Comparison of ENCODE assay signal across 15 cellular contexts in genomic region chr7:47475880-47476227, GRCh38.
DNase-seq lines count a peak whose midpoint lies in the region; ATAC-seq and TF ChIP-seq lines count a peak whose summit lies in the region.
"Had no signal": no experiment of that assay in that cellular context is flagged by ENCODE, and none has a peak within 500 bp of the region (broad histone marks: within the 10 kb centered on the region; RNA-seq: fewer than 3 reads in every experiment).

No MANE protein-coding gene starts in this region.

- H3K4me3 ChIP-seq in SK-N-SH (ENCODE audit: low read depth in 2 of 2, low read length in 1 of 2) (no peak overlapping the region), coronary artery (peak overlapping the region; percentile 51), osteoblast (ENCODE audit: insufficient read depth, low read length) (no peak overlapping the region)
- H3K4me3 ChIP-seq: esophagus muscularis mucosa, GM12878, mucosa of descending colon had no signal

- TF ChIP-seq RAD21 in SK-N-SH (IDR thresholded peaks at IDR 0.05; ENCODE audit: low read length), result no peak

- H3K27me3 ChIP-seq in SK-N-SH (ENCODE audit: insufficient read depth), result no peaks in the 10 kb centered on the region
- no peaks in the 10 kb centered on the region for H3K27me3 ChIP-seq in osteoblast (ENCODE audit: insufficient read depth, low read length)
- H3K27me3 ChIP-seq: esophagus muscularis mucosa had no signal

- peaks cover 52% of the 10 kb centered on the region for H3K4me1 Mint-ChIP-seq in type B pancreatic cell (ENCODE audit: unreplicated experiment)
- H3K4me1 Mint-ChIP-seq: central memory CD8-positive, alpha-beta T cell had no signal

- TF ChIP-seq EP300 in SK-N-SH (IDR thresholded peaks at IDR 0.05; ENCODE audit: borderline replicate concordance in 1 of 2, low read depth in 1 of 2, low read length in 1 of 2), result no peak

- H3K9ac ChIP-seq in SK-N-SH, result no peak overlapping the region

- H3K9me2 ChIP-seq in SK-N-SH, result no peaks in the 10 kb centered on the region

- no peak overlapping the region for H2AFZ ChIP-seq in SK-N-SH (ENCODE audit: low read depth)
- no peak overlapping the region for H2AFZ ChIP-seq in osteoblast (ENCODE audit: low read length)

- no peaks in the 10 kb centered on the region for H3K9me3 ChIP-seq in SK-N-SH
- H3K9me3 ChIP-seq in osteoblast (ENCODE audit: low read depth, low read length), result no peaks in the 10 kb centered on the region
- H3K9me3 ChIP-seq: esophagus muscularis mucosa, mucosa of descending colon had no signal

- WGBS in SK-N-SH (ENCODE audit: low lambda C conversion rate), result 95% methylated on average over 7 of the region's 7 CpGs

- TF ChIP-seq CTCF in SK-N-SH (IDR thresholded peaks at IDR 0.05) (no peak), coronary artery (IDR thresholded peaks at IDR 0.05) (no peak), osteoblast (IDR thresholded peaks at IDR 0.05; ENCODE audit: extremely low read depth, low read depth, low read length) (no peak), type B pancreatic cell (conservative IDR thresholded peaks at IDR 0.05) (no peak)

- ATAC-seq in SK-N-SH treated with all-trans-retinoic acid at 6 μM for 48 hours (no peak), HG03432 (IDR thresholded peaks at IDR 0.05; ENCODE audit: unreplicated experiment) (no peak)

- CTCF ChIA-PET in SK-N-SH (lab: Yijun Ruan, JAX), result interaction anchor here (1.0 to 1.5 kb wide), 4 partner anchors 20 to 343 kb away, joined by 3 to 7 read pairs (median 4); no protein-coding TSS in a partner anchor

- peak overlapping the region; percentile 11 for H3K4me3 Mint-ChIP-seq in type B pancreatic cell
- H3K4me3 Mint-ChIP-seq: activated CD8-positive, alpha-beta T cell treated with anti-CD3 and anti-CD28 coated beads, Interleukin-2, amount 10 ng/mL, durations not matched to agents 7 days and 5 days; activated naive CD4-positive, alpha-beta T cell treated with anti-CD3 and anti-CD28 coated beads for 36 hours; central memory CD8-positive, alpha-beta T cell had no signal

- H3K4me1 ChIP-seq in SK-N-SH (ENCODE audit: control insufficient read depth in 1 of 2, insufficient read depth in 2 of 2, low read depth in 1 of 2, low read length in 1 of 2) (peaks cover 20 to 25% of the 10 kb centered on the region in 2 experiments; a peak in 3 of 4 replicates), osteoblast (ENCODE audit: insufficient read depth, low read length) (peaks cover 47% of the 10 kb centered on the region)

- no peaks in the 10 kb centered on the region for H4K20me1 ChIP-seq in SK-N-SH (ENCODE audit: insufficient read depth)
- peaks cover 45% of the 10 kb centered on the region for H4K20me1 ChIP-seq in osteoblast (ENCODE audit: insufficient read depth, low read length)

- H3F3A ChIP-seq in SK-N-SH (replicated peaks; ENCODE audit: insufficient read depth), result peaks cover 4% of the 10 kb centered on the region

- no peak for DNase-seq in SK-N-SH
- DNase-seq in coronary artery (ENCODE audit: low spot score), result no peak
- DNase-seq in osteoblast (ENCODE audit: insufficient read length, low spot score, missing footprints), result no peak
- no peak for DNase-seq in type B pancreatic cell (ENCODE audit: extremely low spot score, unreplicated experiment)
- no peak for DNase-seq in 8988T
- no peak for DNase-seq in activated gamma-delta T cell (lab: John Stamatoyannopoulos, UW)
- DNase-seq: DND-41 had no signal

- peaks cover 16% of the 10 kb centered on the region for H3K36me3 Mint-ChIP-seq in type B pancreatic cell

- H3K36me3 ChIP-seq in SK-N-SH (replicated peaks in 1 of 2; ENCODE audit: control insufficient read depth in 1 of 2, insufficient read depth in 2 of 2, low read length in 1 of 2), result peaks cover 4 to 9% of the 10 kb centered on the region in 2 experiments
- H3K36me3 ChIP-seq in osteoblast (ENCODE audit: insufficient read depth, low read length), result peaks cover 6% of the 10 kb centered on the region
- H3K36me3 ChIP-seq: esophagus muscularis mucosa had no signal

- H3K79me2 ChIP-seq in SK-N-SH (ENCODE audit: insufficient read depth) (peaks cover 43% of the 10 kb centered on the region; the same call in 1 of the 2 replicates), osteoblast (ENCODE audit: insufficient read depth, low read length) (peaks cover 37% of the 10 kb centered on the region)

- H3K4me2 ChIP-seq in SK-N-SH (peak overlapping the region; percentile 46; the same call in 1 of the 2 replicates), osteoblast (ENCODE audit: insufficient read depth, low read length) (peak overlapping the region; percentile 9)

- no peaks in the 10 kb centered on the region for H3K9me3 Mint-ChIP-seq in type B pancreatic cell
- H3K9me3 Mint-ChIP-seq: activated naive CD4-positive, alpha-beta T cell treated with anti-CD3 and anti-CD28 coated beads for 36 hours had no signal

- peak overlapping the region in 1 of 2 experiments; percentile 46; a peak in 2 of 4 replicates for H3K27ac ChIP-seq in SK-N-SH (ENCODE audit: low read depth in 2 of 2, low read length in 1 of 2)
- peak overlapping the region; percentile 77 to 92 for H3K27ac ChIP-seq in coronary artery
- H3K27ac ChIP-seq in osteoblast (ENCODE audit: low read depth, low read length), result peak overlapping the region; percentile 38

- POLR2A ChIA-PET in SK-N-SH (lab: Yijun Ruan, JAX), result no interaction called here

- H3K27ac Mint-ChIP-seq in type B pancreatic cell, result peak overlapping the region; percentile 4
- H3K27ac Mint-ChIP-seq: activated CD8-positive, alpha-beta T cell treated with anti-CD3 and anti-CD28 coated beads, Interleukin-2, amount 10 ng/mL, durations not matched to agents 7 days and 5 days; activated naive CD4-positive, alpha-beta T cell treated with anti-CD3 and anti-CD28 coated beads for 36 hours had no signal

- no peaks in the 10 kb centered on the region for H3K27me3 Mint-ChIP-seq in type B pancreatic cell
- H3K27me3 Mint-ChIP-seq: central memory CD8-positive, alpha-beta T cell had no signal

TF ChIP-seq in SK-N-SH, 30 proteins besides CTCF, POLR2A, EP300 and RAD21 (continues in another document):
- TF ChIP-seq MXI1 (IDR thresholded peaks at IDR 0.05; ENCODE audit: low read depth, low read length) (no peak), IRF3 (IDR thresholded peaks at IDR 0.05; ENCODE audit: low read depth, low read length) (no peak), SMC3 (IDR thresholded peaks at IDR 0.05; ENCODE audit: low read depth, low read length) (no peak), USF2 (IDR thresholded peaks at IDR 0.05; ENCODE audit: borderline replicate concordance, low read depth, low read length) (no peak), FOXM1 (IDR thresholded peaks at IDR 0.05; ENCODE audit: low read depth) (no peak)

TF ChIP-seq in SK-N-SH treated with all-trans-retinoic acid at 6 μM for 48 hours, 23 proteins besides CTCF, POLR2A, EP300 and RAD21:
- TF ChIP-seq ZNF8 (CRISPR knock-in tag; IDR thresholded peaks at IDR 0.05) (no peak), TCF4 (CRISPR knock-in tag; IDR thresholded peaks at IDR 0.05; ENCODE audit: borderline replicate concordance) (no peak), RARB (CRISPR knock-in tag; IDR thresholded peaks at IDR 0.05) (no peak), PATZ1 (CRISPR knock-in tag; IDR thresholded peaks at IDR 0.05; ENCODE audit: borderline replicate concordance) (no peak), SNAI2 (CRISPR knock-in tag; IDR thresholded peaks at IDR 0.05) (no peak), ZNF565 (CRISPR knock-in tag; conservative IDR thresholded peaks at IDR 0.05; ENCODE audit: low read depth) (no peak)
